Comparison of ENCODE assay signal across 1 cellular context in the genomic region with DNA sequence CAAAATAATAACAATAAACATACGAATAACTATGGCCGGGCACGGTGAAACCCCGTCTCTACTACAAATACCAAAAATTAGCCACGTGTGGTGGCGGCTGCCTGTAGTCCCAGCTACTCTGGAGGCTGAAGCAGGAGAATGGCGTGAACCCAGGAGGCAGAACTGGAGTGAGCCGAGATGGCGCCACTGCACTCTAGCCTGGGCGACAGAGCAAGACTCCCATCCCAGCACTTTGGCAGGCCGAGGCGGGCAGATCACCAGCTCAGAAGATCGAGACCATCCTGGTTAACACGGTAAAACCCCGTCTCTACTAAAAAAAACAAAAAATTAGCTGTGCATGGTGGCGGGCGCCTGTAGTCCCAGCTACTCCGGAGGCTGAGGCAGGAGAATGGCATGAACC.
TF ChIP-seq lines count a peak whose summit lies in the region.

No MANE protein-coding gene starts in this region.

TF ChIP-seq in K562, 482 proteins besides CTCF, POLR2A, EP300 and RAD21:
- TF ChIP-seq, protein P1, sequence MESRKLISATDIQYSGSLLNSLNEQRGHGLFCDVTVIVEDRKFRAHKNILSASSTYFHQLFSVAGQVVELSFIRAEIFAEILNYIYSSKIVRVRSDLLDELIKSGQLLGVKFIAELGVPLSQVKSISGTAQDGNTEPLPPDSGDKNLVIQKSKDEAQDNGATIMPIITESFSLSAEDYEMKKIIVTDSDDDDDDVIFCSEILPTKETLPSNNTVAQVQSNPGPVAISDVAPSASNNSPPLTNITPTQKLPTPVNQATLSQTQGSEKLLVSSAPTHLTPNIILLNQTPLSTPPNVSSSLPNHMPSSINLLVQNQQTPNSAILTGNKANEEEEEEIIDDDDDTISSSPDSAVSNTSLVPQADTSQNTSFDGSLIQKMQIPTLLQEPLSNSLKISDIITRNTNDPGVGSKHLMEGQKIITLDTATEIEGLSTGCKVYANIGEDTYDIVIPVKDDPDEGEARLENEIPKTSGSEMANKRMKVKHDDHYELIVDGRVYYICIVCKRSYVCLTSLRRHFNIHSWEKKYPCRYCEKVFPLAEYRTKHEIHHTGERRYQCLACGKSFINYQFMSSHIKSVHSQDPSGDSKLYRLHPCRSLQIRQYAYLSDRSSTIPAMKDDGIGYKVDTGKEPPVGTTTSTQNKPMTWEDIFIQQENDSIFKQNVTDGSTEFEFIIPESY (CRISPR knock-in tag; IDR thresholded peaks at IDR 0.05): peak; percentile 43; the same call in 1 of the 2 replicates
- TF ChIP-seq, protein P2, sequence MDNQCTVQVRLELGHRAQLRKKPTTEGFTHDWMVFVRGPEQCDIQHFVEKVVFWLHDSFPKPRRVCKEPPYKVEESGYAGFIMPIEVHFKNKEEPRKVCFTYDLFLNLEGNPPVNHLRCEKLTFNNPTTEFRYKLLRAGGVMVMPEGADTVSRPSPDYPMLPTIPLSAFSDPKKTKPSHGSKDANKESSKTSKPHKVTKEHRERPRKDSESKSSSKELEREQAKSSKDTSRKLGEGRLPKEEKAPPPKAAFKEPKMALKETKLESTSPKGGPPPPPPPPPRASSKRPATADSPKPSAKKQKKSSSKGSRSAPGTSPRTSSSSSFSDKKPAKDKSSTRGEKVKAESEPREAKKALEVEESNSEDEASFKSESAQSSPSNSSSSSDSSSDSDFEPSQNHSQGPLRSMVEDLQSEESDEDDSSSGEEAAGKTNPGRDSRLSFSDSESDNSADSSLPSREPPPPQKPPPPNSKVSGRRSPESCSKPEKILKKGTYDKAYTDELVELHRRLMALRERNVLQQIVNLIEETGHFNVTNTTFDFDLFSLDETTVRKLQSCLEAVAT (IDR thresholded peaks at IDR 0.05): 0 out of 4 replicates have a peak, but pooled peaks of 1 of the 2 experiments have one; percentile 27
- 0 out of 2 replicates have a peak, but pooled peaks have one; percentile 6 for TF ChIP-seq SMAD4 (CRISPR knock-in tag; conservative IDR thresholded peaks at IDR 0.05)
